In the genomic region with DNA sequence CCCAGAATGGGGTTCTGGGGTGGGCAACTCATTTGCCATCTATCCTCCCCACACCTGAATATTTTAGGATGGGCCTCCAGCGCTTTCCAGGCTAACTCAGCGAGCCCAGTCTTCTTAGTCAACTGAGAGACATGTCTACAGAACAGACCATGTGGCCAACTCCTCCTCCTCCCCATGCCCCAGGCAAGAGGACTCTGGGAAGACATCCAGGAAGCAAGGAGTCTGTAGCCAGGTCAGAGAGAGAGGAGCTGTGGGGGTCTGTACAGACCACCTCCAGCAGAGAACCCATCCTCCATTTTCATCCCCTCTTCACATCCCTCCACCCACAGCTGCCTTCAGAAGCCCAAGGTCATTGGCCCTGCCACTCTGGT, we compare ENCODE assay signal across 27 cellular contexts. TPM values are rescaled to one million over a fixed set of nuclear protein-coding genes. Genes with fewer than 3 reads are reported as not detected.
"Had no signal": no experiment of that assay in that cellular context is flagged by ENCODE, and none has a peak within 500 bp of the region (broad histone marks: within the 10 kb centered on the region; RNA-seq: fewer than 3 reads in every experiment).

No MANE protein-coding gene starts in this region.

- H3K9me3 ChIP-seq: colonic mucosa, pancreas, testis had no signal

- H3K4me3 ChIP-seq: colonic mucosa, pancreas had no signal

- H3K27ac Mint-ChIP-seq: activated CD4-positive, alpha-beta T cell treated with anti-CD3 and anti-CD28 coated beads, Interleukin-2, amount 10 ng/mL, durations not matched to agents 7 days and 5 days; activated CD8-positive, alpha-beta T cell treated with anti-CD3 and anti-CD28 coated beads, Interleukin-2, amount 10 ng/mL, durations not matched to agents 7 days and 5 days; activated naive CD8-positive, alpha-beta T cell treated with anti-CD3 and anti-CD28 coated beads, Interleukin-2, amount 50 U/mL, for 24 hours; activated T-cell treated with anti-CD3 and anti-CD28 coated beads, Interleukin-2, amount 50 U/mL, for 24 hours; activated T-helper 2 cell treated with anti-CD3 and anti-CD28 coated beads, Interferon-gamma antibody, Interleukin-2, Interleukin-4, amounts not matched to agents 10 μg/mL and 5 μg/mL and 100 μg/mL, durations not matched to agents 14 hours and 24 hours and 36 hours; immature natural killer cell; memory B cell; stimulated activated naive CD8-positive, alpha-beta T cell treated with anti-CD3 and anti-CD28 coated beads, Interleukin-15, amount 100 ng/mL, for 72 hours; type B pancreatic cell had no signal

- ATAC-seq: activated CD4-positive, CD25-positive, alpha-beta regulatory T cell treated with anti-CD3 and anti-CD28 coated beads, Interleukin-2, amount 50 U/mL, for 24 hours; activated CD8-positive, alpha-beta T cell treated with anti-CD3 and anti-CD28 coated beads, Interleukin-2, amount 10 ng/mL, durations not matched to agents 7 days and 5 days; activated naive CD8-positive, alpha-beta T cell treated with anti-CD3 and anti-CD28 coated beads, Interleukin-2, amount 50 U/mL, for 24 hours; foreskin keratinocyte; left ventricle myocardium superior; pancreas had no signal

- H3K36me3 ChIP-seq: colonic mucosa, pancreas had no signal

- H3K4me1 ChIP-seq: colonic mucosa, foreskin keratinocyte, pancreas had no signal

- H3K9me3 Mint-ChIP-seq: activated CD4-positive, alpha-beta T cell treated with anti-CD3 and anti-CD28 coated beads, Interleukin-2, amount 10 ng/mL, durations not matched to agents 7 days and 5 days; activated naive CD8-positive, alpha-beta T cell treated with anti-CD3 and anti-CD28 coated beads, Interleukin-2, amount 50 U/mL, for 24 hours; activated T-cell treated with anti-CD3 and anti-CD28 coated beads, Interleukin-2, amount 50 U/mL, for 24 hours; activated T-helper 2 cell treated with anti-CD3 and anti-CD28 coated beads, Interferon-gamma antibody, Interleukin-2, Interleukin-4, amounts not matched to agents 10 μg/mL and 5 μg/mL and 100 μg/mL, durations not matched to agents 14 hours and 24 hours and 36 hours; central memory CD8-positive, alpha-beta T cell; memory B cell; stimulated activated naive CD8-positive, alpha-beta T cell treated with anti-CD3 and anti-CD28 coated beads, Interleukin-15, amount 100 ng/mL, for 72 hours; type B pancreatic cell had no signal

- H3K36me3 Mint-ChIP-seq: immature natural killer cell, memory B cell, type B pancreatic cell had no signal

- FAIRE-seq: pancreas, small intestine had no signal

- H3K4me3 Mint-ChIP-seq: activated CD4-positive, alpha-beta T cell treated with anti-CD3 and anti-CD28 coated beads, Interleukin-2, amount 10 ng/mL, durations not matched to agents 7 days and 5 days; activated CD8-positive, alpha-beta T cell treated with anti-CD3 and anti-CD28 coated beads, Interleukin-2, amount 10 ng/mL, durations not matched to agents 7 days and 5 days; activated naive CD8-positive, alpha-beta T cell treated with anti-CD3 and anti-CD28 coated beads, Interleukin-2, amount 50 U/mL, for 24 hours; central memory CD8-positive, alpha-beta T cell; immature natural killer cell; memory B cell had no signal

- H3K4me1 Mint-ChIP-seq: activated naive CD8-positive, alpha-beta T cell treated with anti-CD3 and anti-CD28 coated beads, Interleukin-2, amount 50 U/mL, for 24 hours; immature natural killer cell had no signal

- DNase-seq: activated CD4-positive, alpha-beta T cell treated with anti-CD3 and anti-CD28 coated beads, Interleukin-2, amount 10 ng/mL, durations not matched to agents 7 days and 5 days; activated CD8-positive, alpha-beta T cell treated with anti-CD3 and anti-CD28 coated beads, Interleukin-2, amount 10 ng/mL, durations not matched to agents 7 days and 5 days; activated naive CD4-positive, alpha-beta T cell treated with Interleukin-2 at 50 U/mL for 16 hours; activated naive CD8-positive, alpha-beta T cell treated with anti-CD3 and anti-CD28 coated beads, Interleukin-2, amount 50 U/mL, for 24 hours; anterior cingulate cortex; colonic mucosa; foreskin keratinocyte; hippocampal formation; immature natural killer cell; kidney glomerular epithelial cell; left ventricle myocardium superior; pancreas; small intestine; stimulated activated CD4-positive, alpha-beta T cell treated with anti-CD3 and anti-CD28 coated beads, Interleukin-2, amount 100 ng/mL, for 48 hours; stimulated activated naive CD8-positive, alpha-beta T cell treated with anti-CD3 and anti-CD28 coated beads, Interleukin-15, amount 100 ng/mL, for 72 hours; T-helper 9 cell; testis had no signal

- H3K27ac ChIP-seq: colonic mucosa, foreskin keratinocyte, pancreas, testis had no signal

RNA-seq across cellular contexts. Expression of gene LBX1, which starts 55.8 kb away (rescaled TPM):
- total RNA-seq: activated CD4-positive, alpha-beta T cell treated with anti-CD3 and anti-CD28 coated beads, Interleukin-2, amount 10 ng/mL, durations not matched to agents 7 days and 5 days; activated CD8-positive, alpha-beta T cell treated with anti-CD3 and anti-CD28 coated beads, Interleukin-2, amount 10 ng/mL, durations not matched to agents 7 days and 5 days; activated T-helper 2 cell treated with anti-CD3 and anti-CD28 coated beads, Interferon-gamma antibody, Interleukin-2, Interleukin-4, amounts not matched to agents 10 μg/mL and 5 μg/mL and 100 μg/mL, durations not matched to agents 14 hours and 24 hours and 36 hours; colonic mucosa; epithelial cell of proximal tubule; foreskin keratinocyte; left ventricle myocardium superior; mononuclear cell; pancreas; pulmonary artery endothelial cell had no signal
- polyA plus RNA-seq: fibroblast of lung, foreskin keratinocyte, immature natural killer cell, pancreas, small intestine had no signal
